8 cellular contexts compared by ENCODE assay signal in genomic region chr4:39526283-39526682, GRCh38. TPM values are rescaled to one million over a fixed set of nuclear protein-coding genes. Genes with fewer than 3 reads are reported as not detected.
A peak's percentile ranks its signal among the peaks of the same experiment; 100 is the strongest.
DNase-seq lines count a peak whose midpoint lies in the region; ATAC-seq and TF ChIP-seq lines count a peak whose summit lies in the region.

No MANE protein-coding gene starts in this region.

- H3K36me3 ChIP-seq in SJCRH30: no peaks in the 10 kb centered on the region

- no peak for ATAC-seq in GM21390 (IDR thresholded peaks at IDR 0.05; ENCODE audit: unreplicated experiment)
- no peak for ATAC-seq in activated CD4-positive, CD25-positive, alpha-beta regulatory T cell treated with anti-CD3 and anti-CD28 coated beads, Interleukin-2, amount 50 U/mL, for 24 hours
- no peak for ATAC-seq in HG03457 (IDR thresholded peaks at IDR 0.05; ENCODE audit: unreplicated experiment)

- DNase-seq in GM12864 (ENCODE audit: low read depth) (no peak), SJCRH30 (no peak), fibroblast of mammary gland (ENCODE audit: low read depth) (no peak), retinal pigment epithelial cell (ENCODE audit: low read depth) (no peak), NCI-H2107 (lab: John Stamatoyannopoulos, UW) (no peak)

- no peaks in the 10 kb centered on the region for H3K9me3 ChIP-seq in SJCRH30 (replicated peaks)

- H3K4me3 ChIP-seq in GM12864 (ENCODE audit: low read depth, low read length) (peak overlapping the region; percentile 95), SJCRH30 (peak overlapping the region; percentile 88), fibroblast of mammary gland (ENCODE audit: control insufficient read depth, low read depth, low read length) (peak overlapping the region; percentile 97), retinal pigment epithelial cell (ENCODE audit: low read length) (peak overlapping the region; percentile 95)

- H3K4me1 ChIP-seq in SJCRH30: no peaks in the 10 kb centered on the region

- H3K27ac ChIP-seq in SJCRH30: peak overlapping the region; percentile 63

- no peaks in the 10 kb centered on the region for H3K27me3 ChIP-seq in SJCRH30

- no peak for TF ChIP-seq CTCF in GM12864 (IDR thresholded peaks at IDR 0.05; ENCODE audit: low read depth, low read length, missing control alignments)
- TF ChIP-seq CTCF in fibroblast of mammary gland (conservative IDR thresholded peaks at IDR 0.05; ENCODE audit: control insufficient read depth, insufficient read depth, low read depth, low read length): no peak
- TF ChIP-seq CTCF in retinal pigment epithelial cell (conservative IDR thresholded peaks at IDR 0.05; ENCODE audit: low read depth, low read length): no peak

RNA-seq across cellular contexts. Expression of gene UGDH, which starts 1.0 kb away (rescaled TPM):
- total RNA-seq in SJCRH30 (2014; rRNA removed; shearing (Covaris generic)): 67.3 and 80.3 TPM in 2 replicates
